Comparison of ENCODE assay signal across 1 cellular context in genomic region chr7:66458991-66459390, GRCh38.
TF ChIP-seq lines count a peak whose summit lies in the region.
"Not testable (repeated sequence)": the region's sequence is repeated elsewhere in the genome, so short reads cannot be mapped to it uniquely, and the experiment has no call there.

No MANE protein-coding gene starts in this region.

TF ChIP-seq in K562, 482 proteins besides CTCF, POLR2A, EP300 and RAD21 (continued from another document):
- TF ChIP-seq, protein P1, sequence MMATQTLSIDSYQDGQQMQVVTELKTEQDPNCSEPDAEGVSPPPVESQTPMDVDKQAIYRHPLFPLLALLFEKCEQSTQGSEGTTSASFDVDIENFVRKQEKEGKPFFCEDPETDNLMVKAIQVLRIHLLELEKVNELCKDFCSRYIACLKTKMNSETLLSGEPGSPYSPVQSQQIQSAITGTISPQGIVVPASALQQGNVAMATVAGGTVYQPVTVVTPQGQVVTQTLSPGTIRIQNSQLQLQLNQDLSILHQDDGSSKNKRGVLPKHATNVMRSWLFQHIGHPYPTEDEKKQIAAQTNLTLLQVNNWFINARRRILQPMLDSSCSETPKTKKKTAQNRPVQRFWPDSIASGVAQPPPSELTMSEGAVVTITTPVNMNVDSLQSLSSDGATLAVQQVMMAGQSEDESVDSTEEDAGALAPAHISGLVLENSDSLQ (IDR thresholded peaks at IDR 0.05) = peak; percentile 73
- peak; percentile 44; the same call in 1 of the 2 replicates for TF ChIP-seq GABPA (tag; conservative IDR thresholded peaks at IDR 0.05; ENCODE audit: low read depth)
- peak; percentile 27; the same call in 1 of the 2 replicates for TF ChIP-seq SREBF1 (IDR thresholded peaks at IDR 0.05; ENCODE audit: borderline replicate concordance, low read depth, low read length)
- TF ChIP-seq JUND (IDR thresholded peaks at IDR 0.05; ENCODE audit: borderline replicate concordance, low read depth, low read length) = peak; percentile 11; the same call in 1 of the 2 replicates
- TF ChIP-seq JUND (tag; IDR thresholded peaks at IDR 0.05; ENCODE audit: borderline replicate concordance, low read depth, low read length) = not testable (repeated sequence)
- TF ChIP-seq ZNF584 (CRISPR knock-in tag; IDR thresholded peaks at IDR 0.05; ENCODE audit: low read depth) = peak; percentile 22; the same call in 1 of the 2 replicates
- TF ChIP-seq ZNF384 (IDR thresholded peaks at IDR 0.05; ENCODE audit: low read depth, low read length) = peak; percentile 88
